In genomic region chr3:72270072-72270611, GRCh38 we compare ENCODE assay signal across 1 cellular context.
TF ChIP-seq lines count a peak whose summit lies in the region.

No MANE protein-coding gene starts in this region.

TF ChIP-seq in K562, 482 proteins besides CTCF, POLR2A, EP300 and RAD21 (continued from another document and continues in another):
- TF ChIP-seq ZNF395 (CRISPR knock-in tag; IDR thresholded peaks at IDR 0.05) (no peak), BRF2 (IDR thresholded peaks at IDR 0.05; ENCODE audit: borderline replicate concordance, insufficient read depth, insufficient read length) (no peak), HDAC1 (IDR thresholded peaks at IDR 0.05) (peak in 1 of 2 experiments; percentile 13; a peak in 1 of 4 replicates), THRAP3 (IDR thresholded peaks at IDR 0.05; ENCODE audit: borderline replicate concordance) (no peak), GMEB1 (CRISPR knock-in tag; IDR thresholded peaks at IDR 0.05) (no peak), SETDB1 (IDR thresholded peaks at IDR 0.05; ENCODE audit: low read length) (no peak), ZNF436 (CRISPR knock-in tag; IDR thresholded peaks at IDR 0.05) (no peak), CREB3L1 (IDR thresholded peaks at IDR 0.05; ENCODE audit: borderline replicate concordance, low read depth) (no peak), SPI1 (IDR thresholded peaks at IDR 0.05; ENCODE audit: borderline replicate concordance, low read depth, low read length) (no peak), TEAD1 (CRISPR knock-in tag; IDR thresholded peaks at IDR 0.05) (peak; percentile 41 to 48; a peak in 2 of 4 replicates), COPS2 (conservative IDR thresholded peaks at IDR 0.05) (no peak), ZKSCAN3 (CRISPR knock-in tag; IDR thresholded peaks at IDR 0.05) (no peak), DMBX1 (CRISPR knock-in tag; IDR thresholded peaks at IDR 0.05; ENCODE audit: borderline replicate concordance) (no peak), ZNF384 (IDR thresholded peaks at IDR 0.05; ENCODE audit: low read depth, low read length) (peak; percentile 89), MECOM (CRISPR knock-in tag; IDR thresholded peaks at IDR 0.05) (no peak), CBX2 (IDR thresholded peaks at IDR 0.05; ENCODE audit: insufficient read depth, low read length, poor library complexity, severe bottlenecking) (no peak), NONO (IDR thresholded peaks at IDR 0.05; ENCODE audit: low read depth in 2 of 2, low read length in 1 of 2) (no peak), ZNF318 (IDR thresholded peaks at IDR 0.05; ENCODE audit: borderline replicate concordance in 1 of 2, low read depth in 1 of 2) (peak in 1 of 2 experiments; percentile 99; a peak in 2 of 4 replicates), TEAD4 (IDR thresholded peaks at IDR 0.05; ENCODE audit: low read length) (peak; percentile 70; the same call in 1 of the 2 replicates), TEAD4 (CRISPR knock-in tag; IDR thresholded peaks at IDR 0.05; ENCODE audit: borderline replicate concordance) (no peak), FIP1L1 (IDR thresholded peaks at IDR 0.05; ENCODE audit: low read depth, low read length, poor library complexity, severe bottlenecking) (no peak), ZBTB11 (CRISPR knock-in tag; IDR thresholded peaks at IDR 0.05) (0 out of 6 replicates have a peak, but pooled peaks of 1 of the 3 experiments have one; percentile 31), MYNN (IDR thresholded peaks at IDR 0.05) (peak; percentile 51; the same call in 1 of the 2 replicates), MYNN (CRISPR knock-in tag; IDR thresholded peaks at IDR 0.05) (no peak), PURB (CRISPR knock-in tag; IDR thresholded peaks at IDR 0.05; ENCODE audit: low read depth) (no peak), TFAM (CRISPR knock-in tag; conservative IDR thresholded peaks at IDR 0.05) (no peak)
